9 cellular contexts compared by ENCODE assay signal in genomic region chr5:58886315-58887207, GRCh38.
DNase-seq lines count a peak whose midpoint lies in the region; FAIRE-seq and TF ChIP-seq lines count a peak whose summit lies in the region.
"Had no signal": no experiment of that assay in that cellular context is flagged by ENCODE, and none has a peak within 500 bp of the region (broad histone marks: within the 10 kb centered on the region; RNA-seq: fewer than 3 reads in every experiment).

No MANE protein-coding gene starts in this region.

- H3K9me3 ChIP-seq in astrocyte (ENCODE audit: insufficient read depth, low read depth, low read length) (no peaks in the 10 kb centered on the region), smooth muscle cell (replicated peaks; ENCODE audit: low read depth) (no peaks in the 10 kb centered on the region)
- H3K9me3 ChIP-seq: BLaER1 had no signal

- peaks cover 41% of the 10 kb centered on the region for H3K4me1 Mint-ChIP-seq in HFFc6 (ENCODE audit: low read depth)
- peaks cover 13% of the 10 kb centered on the region for H3K4me1 Mint-ChIP-seq in astrocyte (ENCODE audit: low read depth, unreplicated experiment)

- peak; percentile 96 for TF ChIP-seq CTCF in HFFc6 (IDR thresholded peaks at IDR 0.05)
- peak; percentile 88 for TF ChIP-seq CTCF in astrocyte (IDR thresholded peaks at IDR 0.05; ENCODE audit: insufficient read depth, low read depth, low read length)
- TF ChIP-seq CTCF in smooth muscle cell (IDR thresholded peaks at IDR 0.05; ENCODE audit: borderline replicate concordance, insufficient read depth, poor library complexity, severe bottlenecking): peak; percentile 92

- H3K4me1 ChIP-seq in astrocyte (ENCODE audit: insufficient read depth, low read length) (peaks cover 12% of the 10 kb centered on the region), smooth muscle cell (ENCODE audit: low read depth) (peaks cover 1% of the 10 kb centered on the region)

- H3K27me3 Mint-ChIP-seq in HFFc6 (ENCODE audit: insufficient read depth) (peaks cover 14% of the 10 kb centered on the region; the same call in 1 of the 2 replicates), astrocyte (ENCODE audit: low read depth, unreplicated experiment) (no peaks in the 10 kb centered on the region)

- H3K4me3 ChIP-seq in astrocyte (ENCODE audit: insufficient read depth, low read depth, low read length) (no peak overlapping the region), smooth muscle cell (no peak overlapping the region)
- H3K4me3 ChIP-seq: BLaER1 had no signal

- no peak overlapping the region for H3K4me3 Mint-ChIP-seq in HFFc6
- H3K4me3 Mint-ChIP-seq in astrocyte (ENCODE audit: unreplicated experiment): no peak overlapping the region

- H3F3A ChIP-seq in smooth muscle cell (ENCODE audit: low read depth): no peaks in the 10 kb centered on the region

- H3K9ac ChIP-seq in astrocyte (ENCODE audit: low read length) (no peak overlapping the region), smooth muscle cell (ENCODE audit: low read depth) (no peak overlapping the region)
- H3K9ac ChIP-seq: BLaER1 had no signal

- H3K27ac ChIP-seq in astrocyte (ENCODE audit: low read depth, low read length) (no peak overlapping the region), smooth muscle cell (ENCODE audit: low read depth) (no peak overlapping the region)
- H3K27ac ChIP-seq: BLaER1 had no signal

- H3K36me3 Mint-ChIP-seq in HFFc6 (ENCODE audit: low read depth) (no peaks in the 10 kb centered on the region), astrocyte (ENCODE audit: low read depth, unreplicated experiment) (no peaks in the 10 kb centered on the region)

- H4K20me1 ChIP-seq in astrocyte (ENCODE audit: insufficient read depth, low read length): no peaks in the 10 kb centered on the region
- H4K20me1 ChIP-seq in smooth muscle cell (ENCODE audit: low read depth): no peaks in the 10 kb centered on the region
- H4K20me1 ChIP-seq: BLaER1 had no signal

- no peak for FAIRE-seq in astrocyte (lab: Jason Lieb, UNC)

- no peaks in the 10 kb centered on the region for H3K79me2 ChIP-seq in astrocyte (ENCODE audit: insufficient read depth, low read length)
- no peaks in the 10 kb centered on the region for H3K79me2 ChIP-seq in smooth muscle cell (ENCODE audit: low read depth)

- H3K9me3 Mint-ChIP-seq in HFFc6 (no peaks in the 10 kb centered on the region), astrocyte (ENCODE audit: unreplicated experiment) (peaks cover 5% of the 10 kb centered on the region)

- WGBS in smooth muscle cell (ENCODE audit: low lambda C conversion rate): 40% methylated on average over 14 of the region's 14 CpGs

- H3K27ac Mint-ChIP-seq in HFFc6 (no peak overlapping the region; the same call in 1 of the 2 replicates), astrocyte (ENCODE audit: unreplicated experiment) (no peak overlapping the region)

- DNase-seq in DMS79 treated with DMSO at 0.1 percent for 48 hours (lab: John Stamatoyannopoulos, UW) (peak; percentile 22), DMS79 (lab: John Stamatoyannopoulos, UW) (no peak), HFFc6 (peak; percentile 28), NAMALWA (ENCODE audit: low spot score) (peak; percentile 55), T-helper 2 cell (peak; percentile 17 to 85 (median 31)), astrocyte (ENCODE audit: low read depth) (peak; percentile 31), hypothalamus (lab: John Stamatoyannopoulos, UW) (peak in 38 of 51 donors; percentile 8 to 80 (median 40)), smooth muscle cell (lab: John Stamatoyannopoulos, UW; ENCODE audit: unreplicated experiment) (peak; percentile 9)

- H2AFZ ChIP-seq in astrocyte (ENCODE audit: low read depth, low read length) (peak overlapping the region; percentile 39), smooth muscle cell (ENCODE audit: low read depth) (peak overlapping the region; percentile 93)

- no peak overlapping the region for H3K4me2 ChIP-seq in astrocyte (ENCODE audit: low read length)
- peak overlapping the region; percentile 70 for H3K4me2 ChIP-seq in smooth muscle cell
- H3K4me2 ChIP-seq: BLaER1 had no signal

- no peaks in the 10 kb centered on the region for H3K27me3 ChIP-seq in astrocyte (ENCODE audit: insufficient read depth, low read length)
- no peaks in the 10 kb centered on the region for H3K27me3 ChIP-seq in smooth muscle cell (ENCODE audit: low read depth)
- H3K27me3 ChIP-seq: BLaER1 had no signal

- H3K36me3 ChIP-seq in astrocyte (ENCODE audit: insufficient read depth, low read length): no peaks in the 10 kb centered on the region
- no peaks in the 10 kb centered on the region for H3K36me3 ChIP-seq in smooth muscle cell (ENCODE audit: low read depth)
- H3K36me3 ChIP-seq: BLaER1 had no signal
